ENCODE assay signal across 10 cellular contexts in the genomic region with DNA sequence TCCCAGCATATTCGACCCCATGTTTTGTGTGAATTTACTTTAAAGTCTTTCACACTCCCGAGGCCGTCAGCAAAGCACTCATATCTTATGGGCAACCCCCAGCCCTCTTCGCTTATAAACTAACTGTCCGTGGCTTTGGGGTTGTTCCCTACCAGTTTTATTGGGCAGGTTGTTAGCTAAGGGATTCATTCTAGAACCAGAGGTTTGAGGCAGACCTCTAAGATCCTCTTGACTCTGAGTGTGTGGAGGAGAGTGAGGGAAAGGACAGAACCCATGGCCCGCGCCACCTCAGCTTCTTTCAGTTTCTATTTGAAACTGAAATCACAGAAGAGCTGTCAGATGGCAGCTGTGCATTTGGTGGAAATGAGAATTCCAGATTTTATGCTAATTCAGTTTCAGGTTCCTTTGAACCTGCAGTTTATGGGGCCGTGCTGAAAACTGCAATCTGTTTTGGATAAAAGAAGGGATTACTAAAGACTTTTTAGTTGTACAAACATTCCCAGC.
DNase-seq lines count a peak whose midpoint lies in the region; ATAC-seq and TF ChIP-seq lines count a peak whose summit lies in the region.
"Had no signal": no experiment of that assay in that cellular context is flagged by ENCODE, and none has a peak within 500 bp of the region (broad histone marks: within the 10 kb centered on the region; RNA-seq: fewer than 3 reads in every experiment).

No MANE protein-coding gene starts in this region.

- CTCF ChIA-PET in MCF 10A (lab: Yijun Ruan, JAX), result interaction anchor here (2.0 kb wide), 1 partner anchor 16 kb away, joined by 6 read pairs; no protein-coding TSS in a partner anchor

- no peak overlapping the region for H3K4me3 Mint-ChIP-seq in MCF 10A (ENCODE audit: unreplicated experiment)
- no peak overlapping the region for H3K4me3 Mint-ChIP-seq in stimulated activated naive B cell treated with anti-CD40 and anti-IgM and Interleukin-4, amounts not matched to agents 10 μg/mL and 1 μg/mL and 100 μg/mL, for 72 hours

- H3K36me3 ChIP-seq in breast epithelium (no peaks in the 10 kb centered on the region), osteoblast (ENCODE audit: insufficient read depth, low read length) (no peaks in the 10 kb centered on the region)
- H3K36me3 ChIP-seq: Peyer's patch had no signal

- no peak for TF ChIP-seq POLR2A in breast epithelium (IDR thresholded peaks at IDR 0.05)

- H3K4me1 ChIP-seq in breast epithelium (no peaks in the 10 kb centered on the region), osteoblast (ENCODE audit: insufficient read depth, low read length) (peaks cover 18% of the 10 kb centered on the region)
- H3K4me1 ChIP-seq: Peyer's patch had no signal

- no peaks in the 10 kb centered on the region for H3K9me3 ChIP-seq in breast epithelium
- H3K9me3 ChIP-seq in osteoblast (ENCODE audit: low read depth, low read length), result no peaks in the 10 kb centered on the region
- H3K9me3 ChIP-seq: Peyer's patch had no signal

- no peak overlapping the region for H3K27ac Mint-ChIP-seq in MCF 10A (ENCODE audit: low read depth, unreplicated experiment)
- H3K27ac Mint-ChIP-seq in stimulated activated naive B cell treated with anti-CD40 and anti-IgM and Interleukin-4, amounts not matched to agents 10 μg/mL and 1 μg/mL and 100 μg/mL, for 72 hours, result no peak overlapping the region

- no peak overlapping the region for H3K27ac ChIP-seq in breast epithelium
- H3K27ac ChIP-seq in osteoblast (ENCODE audit: low read depth, low read length), result no peak overlapping the region

- intact Hi-C loops in breast epithelium (cut with DNase I; ENCODE audit: low total_unique reads), result no loop called here
- intact Hi-C loops in MCF 10A (cut with micrococcal nuclease), result no loop called here

- H3K4me2 ChIP-seq in osteoblast (ENCODE audit: insufficient read depth, low read length), result no peak overlapping the region

- POLR2A ChIA-PET in MCF 10A (lab: Yijun Ruan, JAX), result no interaction called here

- DNase-seq in breast epithelium (ENCODE audit: low spot score in 2 of 2), result no peak
- no peak for DNase-seq in MCF 10A (ENCODE audit: unreplicated experiment)
- DNase-seq in stimulated activated naive B cell treated with anti-CD40 and anti-IgM and Interleukin-4, amounts not matched to agents 10 μg/mL and 1 μg/mL and 100 μg/mL, for 72 hours, result peak; percentile 11
- no peak for DNase-seq in islet precursor cell
- no peak for DNase-seq in osteoblast (ENCODE audit: insufficient read length, low spot score, missing footprints)
- no peak for DNase-seq in NCI-H2107 (lab: John Stamatoyannopoulos, UW)
- DNase-seq: DMS79 treated with DMSO at 0.1 percent for 48 hours had no signal

- no peaks in the 10 kb centered on the region for H3K79me2 ChIP-seq in osteoblast (ENCODE audit: insufficient read depth, low read length)

- no peaks in the 10 kb centered on the region for H3K27me3 Mint-ChIP-seq in MCF 10A (ENCODE audit: insufficient read depth, unreplicated experiment)
- no peaks in the 10 kb centered on the region for H3K27me3 Mint-ChIP-seq in stimulated activated naive B cell treated with anti-CD40 and anti-IgM and Interleukin-4, amounts not matched to agents 10 μg/mL and 1 μg/mL and 100 μg/mL, for 72 hours

- H3K4me3 ChIP-seq in breast epithelium (peak overlapping the region in 2 of 3 donors; percentile 3 to 25), WI38 (ENCODE audit: low read depth, low read length) (peak overlapping the region; percentile 31; the same call in 1 of the 2 replicates), osteoblast (ENCODE audit: insufficient read depth, low read length) (no peak overlapping the region)

- no peaks in the 10 kb centered on the region for H3K4me1 Mint-ChIP-seq in MCF 10A (ENCODE audit: insufficient read depth, unreplicated experiment)
- peaks cover 0 to 9% of the 10 kb centered on the region in 2 donors for H3K4me1 Mint-ChIP-seq in stimulated activated naive B cell treated with anti-CD40 and anti-IgM and Interleukin-4, amounts not matched to agents 10 μg/mL and 1 μg/mL and 100 μg/mL, for 72 hours

- TF ChIP-seq CTCF in breast epithelium (IDR thresholded peaks at IDR 0.05) (no peak), MCF 10A (IDR thresholded peaks at IDR 0.05; ENCODE audit: unreplicated experiment) (no peak), WI38 (IDR thresholded peaks at IDR 0.05; ENCODE audit: low read depth, low read length) (no peak), osteoblast (IDR thresholded peaks at IDR 0.05; ENCODE audit: extremely low read depth, low read depth, low read length) (no peak)

- no peak overlapping the region for H2AFZ ChIP-seq in osteoblast (ENCODE audit: low read length)

- no peaks in the 10 kb centered on the region for H4K20me1 ChIP-seq in osteoblast (ENCODE audit: insufficient read depth, low read length)

- H3K9me3 Mint-ChIP-seq in MCF 10A (ENCODE audit: unreplicated experiment), result peaks cover 24% of the 10 kb centered on the region
- H3K9me3 Mint-ChIP-seq in stimulated activated naive B cell treated with anti-CD40 and anti-IgM and Interleukin-4, amounts not matched to agents 10 μg/mL and 1 μg/mL and 100 μg/mL, for 72 hours, result no peaks in the 10 kb centered on the region

- H3K27me3 ChIP-seq in breast epithelium (no peaks in the 10 kb centered on the region), osteoblast (ENCODE audit: insufficient read depth, low read length) (no peaks in the 10 kb centered on the region)
- H3K27me3 ChIP-seq: Peyer's patch had no signal

- BruUV-seq in MCF 10A (replicated peaks; lab: Mats Ljungman, UMichigan), result no TSS peak

- peak; percentile 89 for ATAC-seq in HG02885 (IDR thresholded peaks at IDR 0.05; ENCODE audit: poor library complexity, unreplicated experiment)
- ATAC-seq in stimulated activated naive B cell treated with anti-CD40 and anti-IgM and Interleukin-4, amounts not matched to agents 10 μg/mL and 1 μg/mL and 100 μg/mL, for 72 hours (replicated peaks), result peak; percentile 75 to 85

- H3K36me3 Mint-ChIP-seq in MCF 10A (ENCODE audit: insufficient read depth, unreplicated experiment), result no peaks in the 10 kb centered on the region
- H3K36me3 Mint-ChIP-seq in stimulated activated naive B cell treated with anti-CD40 and anti-IgM and Interleukin-4, amounts not matched to agents 10 μg/mL and 1 μg/mL and 100 μg/mL, for 72 hours, result peaks cover 2 to 4% of the 10 kb centered on the region in 2 donors
